ENCODE assay signal across 26 cellular contexts in genomic region chr16:55376045-55376444, GRCh38. TPM values are rescaled to one million over a fixed set of nuclear protein-coding genes. Genes with fewer than 3 reads are reported as not detected.
DNase-seq lines count a peak whose midpoint lies in the region; ATAC-seq and TF ChIP-seq lines count a peak whose summit lies in the region.
"Had no signal": no experiment of that assay in that cellular context is flagged by ENCODE, and none has a peak within 500 bp of the region (broad histone marks: within the 10 kb centered on the region; RNA-seq: fewer than 3 reads in every experiment).

No MANE protein-coding gene starts in this region.

- TF ChIP-seq POLR2A in thyroid gland (IDR thresholded peaks at IDR 0.05), result no peak

- H3K4me3 ChIP-seq in left lung (no peak overlapping the region), thyroid gland (replicated peaks in 1 of 3) (no peak overlapping the region)
- H3K4me3 ChIP-seq: BLaER1, GM12878 had no signal

- ATAC-seq in left lung (peak; percentile 85), HG02642 (IDR thresholded peaks at IDR 0.05; ENCODE audit: poor library complexity, unreplicated experiment) (no peak)
- ATAC-seq: GM12878 had no signal

- no peaks in the 10 kb centered on the region for H3K9me3 ChIP-seq in left lung
- H3K9me3 ChIP-seq in thyroid gland, result no peaks in the 10 kb centered on the region
- H3K9me3 ChIP-seq: BE2C, BLaER1 had no signal

- H3K27ac ChIP-seq in RWPE1 (no peak overlapping the region), left lung (no peak overlapping the region), thyroid gland (no peak overlapping the region)
- H3K27ac ChIP-seq: BLaER1 had no signal

- no peak for TF ChIP-seq CTCF in RWPE1 (conservative IDR thresholded peaks at IDR 0.05; ENCODE audit: low read depth)
- no peak for TF ChIP-seq CTCF in left lung (IDR thresholded peaks at IDR 0.05)
- no peak for TF ChIP-seq CTCF in thyroid gland (IDR thresholded peaks at IDR 0.05)

- H3K4me1 ChIP-seq in left lung, result peaks cover 0 to 8% of the 10 kb centered on the region in 2 donors
- peaks cover 1 to 5% of the 10 kb centered on the region in 2 donors for H3K4me1 ChIP-seq in thyroid gland

- intact Hi-C loops in left lung (cut with DNase I), result no loop called here
- intact Hi-C loops in thyroid gland (cut with DNase I), result no loop called here

- H3K27me3 ChIP-seq in left lung, result peaks cover 0 to 16% of the 10 kb centered on the region in 2 donors
- H3K27me3 ChIP-seq in thyroid gland, result no peaks in the 10 kb centered on the region
- H3K27me3 ChIP-seq: BE2C had no signal

- POLR2A ChIA-PET in RWPE1 (lab: Yijun Ruan, JAX; ENCODE audit: low non-redundant PET), result no interaction called here

- DNase-seq in RWPE1 (ENCODE audit: low spot score) (peak; percentile 10), left lung (no peak), thyroid gland (peak; percentile 51 to 53), KG1 (lab: John Stamatoyannopoulos, UW) (no peak), kidney tubule cell (ENCODE audit: low spot score) (no peak), ureter (ENCODE audit: low spot score) (no peak)
- DNase-seq: 8988T; ACHN; BE2C; C1 segment of cervical spinal cord; CD4-positive, alpha-beta memory T cell; CD4-positive, CD25-positive, alpha-beta regulatory T cell; CD8-positive, alpha-beta memory T cell; COR-L47; DMS 273 treated with DMSO at 0.1 percent for 48 hours; DMS153; DMS53; DMS79; DND-41; EL; GDM1 had no signal

- WGBS in thyroid gland, 2 donors, result 55 to 60% methylated on average over 3 of the region's 3 CpGs

- CTCF ChIA-PET in RWPE1 (lab: Yijun Ruan, JAX), result no interaction called here

- H3K36me3 ChIP-seq in left lung (no peaks in the 10 kb centered on the region), thyroid gland (no peaks in the 10 kb centered on the region)
- H3K36me3 ChIP-seq: BE2C, BLaER1 had no signal

RNA-seq across cellular contexts. Expression of gene IRX6, which starts 52.0 kb away (rescaled TPM):
- total RNA-seq in left lung, result 1 to 10 TPM; 2.6 to 4.6 TPM
- total RNA-seq in thyroid gland, result under 1 TPM; 0.13 to 0.93 (median 0.39) TPM
- total RNA-seq in ureter, result not detected
- total RNA-seq: A673; CD4-positive, alpha-beta memory T cell; CD4-positive, CD25-positive, alpha-beta regulatory T cell; CD8-positive, alpha-beta memory T cell; G401; GM12878 had no signal

Comparison
In these comparisons a context has a peak if more than half of its experiments do, and no peak if none do; other contexts are left out.
1. DNase-seq: peak in RWPE1 (single experiment) and thyroid gland (2 of 2); none in left lung (0 of 2), KG1 (single experiment), kidney tubule cell (single experiment) and ureter (single experiment).